Comparison of ENCODE assay signal across 17 cellular contexts in the genomic region with DNA sequence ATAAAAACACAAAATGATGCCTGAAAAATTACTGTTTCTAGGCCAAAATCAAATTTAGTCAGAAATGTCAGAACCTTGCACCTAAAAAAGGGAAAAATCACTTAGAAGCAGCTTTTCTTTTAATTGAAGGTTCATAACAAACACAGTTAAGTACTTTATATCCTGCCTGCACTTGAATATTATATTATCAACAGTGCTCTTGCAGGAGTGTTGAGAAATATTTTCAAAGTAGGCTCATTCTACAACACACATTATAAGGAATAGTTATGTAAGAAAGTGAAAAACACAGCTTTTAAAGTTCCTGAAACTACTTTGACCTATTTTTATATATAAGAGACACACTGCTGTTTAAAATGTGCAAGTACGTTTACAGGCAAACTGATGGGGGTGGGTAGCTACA. TPM values are rescaled to one million over a fixed set of nuclear protein-coding genes. Genes with fewer than 3 reads are reported as not detected.
DNase-seq lines count a peak whose midpoint lies in the region; ATAC-seq and TF ChIP-seq lines count a peak whose summit lies in the region.
"Had no signal": no experiment of that assay in that cellular context is flagged by ENCODE, and none has a peak within 500 bp of the region (broad histone marks: within the 10 kb centered on the region; RNA-seq: fewer than 3 reads in every experiment).

No MANE protein-coding gene starts in this region.

- no peak overlapping the region for H3K4me3 Mint-ChIP-seq in mesothelial cell of epicardium
- H3K4me3 Mint-ChIP-seq: CD4-positive, alpha-beta T cell; GM23338; IgD-negative memory B cell had no signal

- H2AFZ ChIP-seq in SK-N-SH (ENCODE audit: low read depth) (no peak overlapping the region), mammary epithelial cell (ENCODE audit: low read depth, low read length) (no peak overlapping the region)
- H2AFZ ChIP-seq: GM23338 had no signal

- H3K27me3 ChIP-seq in SK-N-SH (ENCODE audit: insufficient read depth) (no peaks in the 10 kb centered on the region), tibial artery (no peaks in the 10 kb centered on the region), mammary epithelial cell (ENCODE audit: insufficient read depth, low read length) (peaks cover 6% of the 10 kb centered on the region)

- peak overlapping the region; percentile 25 for H3K27ac Mint-ChIP-seq in mesothelial cell of epicardium
- H3K27ac Mint-ChIP-seq: CD4-positive, alpha-beta T cell; GM23338; IgD-negative memory B cell had no signal

- H3K79me2 ChIP-seq in SK-N-SH (ENCODE audit: insufficient read depth) = peaks cover 83% of the 10 kb centered on the region
- H3K79me2 ChIP-seq in mammary epithelial cell (ENCODE audit: insufficient read depth, low read length) = no peaks in the 10 kb centered on the region

- no TSS peak for BruUV-seq in mammary epithelial cell (replicated peaks; lab: Mats Ljungman, UMichigan)

- dilution Hi-C loops in mammary epithelial cell (cut with HindIII; ENCODE audit: low sequenced_read_pairs) = no loop called here

- H3K27ac ChIP-seq in SK-N-SH (ENCODE audit: low read depth in 2 of 2, low read length in 1 of 2) (peak overlapping the region in 1 of 2 experiments; percentile 16; a peak in 1 of 4 replicates), tibial artery (peak overlapping the region; percentile 13 to 98), mammary epithelial cell (ENCODE audit: insufficient read depth, low read depth, low read length) (no peak overlapping the region)
- H3K27ac ChIP-seq: 22Rv1, A549, C4-2B, HL-60 had no signal

- no peak for ATAC-seq in SK-N-SH treated with all-trans-retinoic acid at 6 μM for 48 hours
- ATAC-seq in GM21717 (IDR thresholded peaks at IDR 0.05; ENCODE audit: unreplicated experiment) = no peak
- ATAC-seq: A549 had no signal

- WGBS in SK-N-SH (ENCODE audit: low lambda C conversion rate) = 92% methylated on average over 1 of the region's 1 CpG
- 89% methylated on average over 1 of the region's 1 CpG for WGBS in mammary epithelial cell (ENCODE audit: low coverage, missing lambda C conversion rate)

- H3K4me2 ChIP-seq in SK-N-SH (no peak overlapping the region), mammary epithelial cell (ENCODE audit: insufficient read depth, low read depth, low read length) (no peak overlapping the region)
- H3K4me2 ChIP-seq: A549, GM23338 had no signal

- no peaks in the 10 kb centered on the region for H3K9me3 ChIP-seq in SK-N-SH
- no peaks in the 10 kb centered on the region for H3K9me3 ChIP-seq in tibial artery
- no peaks in the 10 kb centered on the region for H3K9me3 ChIP-seq in mammary epithelial cell (replicated peaks; ENCODE audit: insufficient read depth, low read length)
- H3K9me3 ChIP-seq: A549, Caco-2 had no signal

- TF ChIP-seq CTCF in SK-N-SH (IDR thresholded peaks at IDR 0.05) (no peak), mesothelial cell of epicardium (IDR thresholded peaks at IDR 0.05; ENCODE audit: unreplicated experiment) (no peak), tibial artery (IDR thresholded peaks at IDR 0.05) (no peak), mammary epithelial cell (conservative IDR thresholded peaks at IDR 0.05 in 1 of 2, IDR thresholded peaks at IDR 0.05 in 1 of 2; ENCODE audit: extremely low read depth in 1 of 2, insufficient read depth in 1 of 2, low read depth in 1 of 2, low read length in 2 of 2) (no peak)

- no peaks in the 10 kb centered on the region for H3K27me3 Mint-ChIP-seq in mesothelial cell of epicardium (ENCODE audit: low read depth)
- H3K27me3 Mint-ChIP-seq: IgD-negative memory B cell had no signal

- peaks cover 9% of the 10 kb centered on the region for H3K9me3 Mint-ChIP-seq in mesothelial cell of epicardium
- H3K9me3 Mint-ChIP-seq: CD4-positive, alpha-beta T cell; GM23338 had no signal

- DNase-seq in SK-N-SH (no peak), mesothelial cell of epicardium (ENCODE audit: low spot score in 2 of 2, unreplicated experiment in 2 of 2) (no peak), tibial artery (no peak), mammary epithelial cell (no peak)
- no peak for DNase-seq in activated CD8-positive, alpha-beta memory T cell treated with anti-CD3 and anti-CD28 coated beads for 24 hours
- DNase-seq: AML-193; Caco-2; CD4-positive, alpha-beta T cell; HCEC 1CT had no signal

- peaks cover 51% of the 10 kb centered on the region for H3K4me1 Mint-ChIP-seq in mesothelial cell of epicardium
- H3K4me1 Mint-ChIP-seq: IgD-negative memory B cell had no signal

- in situ Hi-C loops in mammary epithelial cell (cut with MboI; ENCODE audit: low sequenced_read_pairs in 2 of 2) = no loop called here

- H3K4me1 ChIP-seq in SK-N-SH (ENCODE audit: control insufficient read depth in 1 of 2, insufficient read depth in 2 of 2, low read depth in 1 of 2, low read length in 1 of 2) (peaks cover 0 to 17% of the 10 kb centered on the region in 2 experiments; a peak in 3 of 4 replicates), tibial artery (peaks cover 0 to 97% (median 21%) of the 10 kb centered on the region in 4 donors), mammary epithelial cell (ENCODE audit: insufficient read depth, low read length) (peaks cover 4% of the 10 kb centered on the region)
- H3K4me1 ChIP-seq: Caco-2 had no signal

- H3K9ac ChIP-seq in SK-N-SH = peak overlapping the region; percentile 2; the same call in 1 of the 2 replicates
- H3K9ac ChIP-seq in mammary epithelial cell (ENCODE audit: insufficient read depth, low read length) = no peak overlapping the region

- no peaks in the 10 kb centered on the region for H4K20me1 ChIP-seq in SK-N-SH (ENCODE audit: insufficient read depth)
- H4K20me1 ChIP-seq in mammary epithelial cell (ENCODE audit: insufficient read depth, low read length) = peaks cover 2% of the 10 kb centered on the region

- POLR2A ChIA-PET in SK-N-SH (lab: Yijun Ruan, JAX) = no interaction called here

- no peak for TF ChIP-seq RAD21 in SK-N-SH (IDR thresholded peaks at IDR 0.05; ENCODE audit: low read length)

- CTCF ChIA-PET in SK-N-SH (lab: Yijun Ruan, JAX) = interaction anchor here (1.3 kb wide), 1 partner anchor 449 kb away, joined by 4 read pairs; no protein-coding TSS in a partner anchor
- CTCF ChIA-PET in mammary epithelial cell (lab: Charles Lee; ENCODE audit: low non-redundant PET) = no interaction called here

- TF ChIP-seq EP300 in SK-N-SH (IDR thresholded peaks at IDR 0.05; ENCODE audit: borderline replicate concordance in 1 of 2, low read depth in 1 of 2, low read length in 1 of 2) = no peak

- H3F3A ChIP-seq in SK-N-SH (replicated peaks; ENCODE audit: insufficient read depth) = peaks cover 48% of the 10 kb centered on the region

- no peaks in the 10 kb centered on the region for H3K9me2 ChIP-seq in SK-N-SH

- H3K36me3 ChIP-seq in SK-N-SH (replicated peaks in 1 of 2; ENCODE audit: control insufficient read depth in 1 of 2, insufficient read depth in 2 of 2, low read length in 1 of 2) = peaks cover 0 to 9% of the 10 kb centered on the region in 2 experiments
- no peaks in the 10 kb centered on the region for H3K36me3 ChIP-seq in tibial artery
- H3K36me3 ChIP-seq in mammary epithelial cell (ENCODE audit: insufficient read depth, low read length) = no peaks in the 10 kb centered on the region

- intact Hi-C loops in tibial artery (cut with DNase I; ENCODE audit: low total_unique reads) = no loop called here
- intact Hi-C loops in mammary epithelial cell (cut with micrococcal nuclease) = no loop called here

- no peak overlapping the region for H3K4me3 ChIP-seq in SK-N-SH (ENCODE audit: low read depth in 2 of 2, low read length in 1 of 2)
- H3K4me3 ChIP-seq in tibial artery = no peak overlapping the region
- no peak overlapping the region for H3K4me3 ChIP-seq in mammary epithelial cell (replicated peaks in 1 of 3; ENCODE audit: insufficient read depth in 1 of 3, low read depth in 2 of 3, low read length in 3 of 3)
- H3K4me3 ChIP-seq: A549, GM23338 had no signal

- H3K36me3 Mint-ChIP-seq in mesothelial cell of epicardium = peaks cover 3% of the 10 kb centered on the region
- H3K36me3 Mint-ChIP-seq: IgD-negative memory B cell had no signal

TF ChIP-seq in SK-N-SH, 30 proteins besides CTCF, POLR2A, EP300 and RAD21 (continues in another document):
- no peak for TF ChIP-seq MXI1 (IDR thresholded peaks at IDR 0.05; ENCODE audit: low read depth, low read length)
- TF ChIP-seq, protein P1, sequence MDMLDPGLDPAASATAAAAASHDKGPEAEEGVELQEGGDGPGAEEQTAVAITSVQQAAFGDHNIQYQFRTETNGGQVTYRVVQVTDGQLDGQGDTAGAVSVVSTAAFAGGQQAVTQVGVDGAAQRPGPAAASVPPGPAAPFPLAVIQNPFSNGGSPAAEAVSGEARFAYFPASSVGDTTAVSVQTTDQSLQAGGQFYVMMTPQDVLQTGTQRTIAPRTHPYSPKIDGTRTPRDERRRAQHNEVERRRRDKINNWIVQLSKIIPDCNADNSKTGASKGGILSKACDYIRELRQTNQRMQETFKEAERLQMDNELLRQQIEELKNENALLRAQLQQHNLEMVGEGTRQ (IDR thresholded peaks at IDR 0.05; ENCODE audit: borderline replicate concordance, low read depth, low read length) = no peak

TF ChIP-seq in SK-N-SH treated with all-trans-retinoic acid at 6 μM for 48 hours, 23 proteins besides CTCF, POLR2A, EP300 and RAD21:
- TF ChIP-seq ZNF70 (CRISPR knock-in tag; IDR thresholded peaks at IDR 0.05) (no peak), TOX (CRISPR knock-in tag; IDR thresholded peaks at IDR 0.05; ENCODE audit: borderline replicate concordance) (no peak), ZFP3 (CRISPR knock-in tag; IDR thresholded peaks at IDR 0.05) (no peak), ZFP30 (CRISPR knock-in tag; IDR thresholded peaks at IDR 0.05) (no peak), ISL1 (CRISPR knock-in tag; IDR thresholded peaks at IDR 0.05) (no peak)
TF ChIP-seq in SK-N-SH treated with all-trans-retinoic acid at 6 μM for 48 hours: peak in this region for 0.

RNA-seq across cellular contexts. Expression of a gene that starts 8.3 kb away (rescaled TPM):
- polyA plus RNA-seq in SK-N-SH (2012; rRNA removed) (51.5 and 82.9 TPM in 2 replicates), mammary epithelial cell (0.14 TPM)
- polyA plus RNA-seq in SK-N-SH (2012; cell fraction: cytosol; rRNA removed) = 103 and 109 TPM in 2 replicates
- 27.9 and 72.1 TPM in 2 replicates for polyA plus RNA-seq in SK-N-SH (2012; cell fraction: nucleus; rRNA removed)
- total RNA-seq in mesothelial cell of epicardium (45.2 to 51.3 TPM (median 48.0 TPM) in 3 replicates), mammary epithelial cell (100 to 1,000 TPM in 1 of 2 donors, under 1 TPM in 1; 0.33 to 137 TPM)
- not detected for polyA minus RNA-seq in mammary epithelial cell
- total RNA-seq: Caco-2; CD4-positive, alpha-beta T cell had no signal
- polyA plus RNA-seq: IgD-negative memory B cell had no signal
